8 cellular contexts compared by ENCODE assay signal in genomic region chr11:13107544-13108044, GRCh38.
"Had no signal": no experiment of that assay in that cellular context is flagged by ENCODE, and none has a peak within 500 bp of the region (broad histone marks: within the 10 kb centered on the region; RNA-seq: fewer than 3 reads in every experiment).

No MANE protein-coding gene starts in this region.

- H3K4me2 ChIP-seq: GM23338 had no signal

- H3K4me3 ChIP-seq: GM23338 had no signal

- H2AFZ ChIP-seq: GM23338 had no signal

- ATAC-seq: GM23338 had no signal

- DNase-seq: H9, HCEC 1CT, IMR-90, KBM-7 had no signal

- FAIRE-seq: H1, H54, HTR-8/SVneo had no signal
